12 cellular contexts compared by ENCODE assay signal in the genomic region with DNA sequence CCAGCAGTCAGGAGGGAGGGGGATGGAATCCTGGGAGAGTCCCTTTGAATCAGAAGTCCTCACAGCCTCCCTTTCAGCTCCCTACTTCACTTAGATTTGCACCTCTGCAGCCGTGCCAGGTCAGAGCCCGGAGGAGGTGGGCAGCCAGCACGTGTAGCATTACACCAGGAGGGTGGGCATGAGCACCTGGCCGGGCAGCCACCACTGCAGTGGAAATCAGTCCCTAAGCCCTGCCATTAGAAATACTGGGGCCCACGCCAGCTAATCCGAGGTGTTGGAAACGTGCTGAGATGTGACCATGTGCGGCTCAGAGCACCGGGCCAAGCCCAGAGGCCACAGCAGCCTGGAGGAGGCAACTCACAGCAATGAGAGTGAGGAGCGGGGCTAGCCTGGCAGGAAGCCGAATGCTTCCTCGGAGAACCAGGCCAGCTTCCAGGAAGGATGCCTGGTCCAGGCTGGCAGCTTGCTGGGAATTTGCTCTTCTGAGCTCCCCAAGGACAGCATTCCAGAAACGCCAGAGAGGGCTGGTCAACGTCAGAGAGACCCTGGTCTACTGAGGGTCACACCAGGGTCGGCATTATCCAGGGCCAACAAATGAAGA. TPM values are rescaled to one million over a fixed set of nuclear protein-coding genes. Genes with fewer than 3 reads are reported as not detected.
DNase-seq lines count a peak whose midpoint lies in the region; ATAC-seq and TF ChIP-seq lines count a peak whose summit lies in the region.
"Had no signal": no experiment of that assay in that cellular context is flagged by ENCODE, and none has a peak within 500 bp of the region (broad histone marks: within the 10 kb centered on the region; RNA-seq: fewer than 3 reads in every experiment).

No MANE protein-coding gene starts in this region.

- H3K27ac ChIP-seq in H9 (ENCODE audit: insufficient read length, low read depth, low read length): no peak overlapping the region
- H3K27ac ChIP-seq: right lobe of liver had no signal

- no peak overlapping the region for H3K4ac ChIP-seq in H9 (ENCODE audit: low read depth, low read length)

- no peak overlapping the region for H3K4me3 Mint-ChIP-seq in H9
- H3K4me3 Mint-ChIP-seq: CD8-positive, alpha-beta T cell; naive thymus-derived CD4-positive, alpha-beta T cell had no signal

- no peak overlapping the region for H2BK15ac ChIP-seq in H9 (ENCODE audit: low read depth, low read length)

- no peaks in the 10 kb centered on the region; a peak in 1 of 5 replicates for H3K9me3 Mint-ChIP-seq in H9
- H3K9me3 Mint-ChIP-seq: CD8-positive, alpha-beta T cell had no signal

- no peaks in the 10 kb centered on the region for H3K79me1 ChIP-seq in H9 (ENCODE audit: insufficient read depth, low read depth, low read length, poor library complexity, severe bottlenecking)

- intact Hi-C loops in left ventricle myocardium superior (cut with micrococcal nuclease): no loop called here

- H3K4me1 Mint-ChIP-seq in H9: peaks cover 2 to 9% of the 10 kb centered on the region in 2 experiments; a peak in 2 of 4 replicates

- no peak overlapping the region for H3K9ac ChIP-seq in H9 (ENCODE audit: extremely low read depth, insufficient read length, low read length)

- no peak overlapping the region for H2BK120ac ChIP-seq in H9 (ENCODE audit: low read depth, low read length, poor library complexity, severe bottlenecking)

- H3K27me3 ChIP-seq in H9 (ENCODE audit: insufficient read depth, low read length): no peaks in the 10 kb centered on the region
- H3K27me3 ChIP-seq: right lobe of liver had no signal

- H2BK5ac ChIP-seq in H9 (ENCODE audit: insufficient read length, low read length): no peak overlapping the region

- H3K4me1 ChIP-seq in H9 (ENCODE audit: insufficient read depth, low read length): no peaks in the 10 kb centered on the region
- H3K4me1 ChIP-seq: right lobe of liver had no signal

- no peaks in the 10 kb centered on the region for H3K79me2 ChIP-seq in H9 (ENCODE audit: insufficient read depth, low read length)

- no peak overlapping the region for H4K5ac ChIP-seq in H9 (ENCODE audit: insufficient read length, low read depth, low read length)

- H2BK20ac ChIP-seq in H9 (ENCODE audit: low read depth, low read length, poor library complexity, severe bottlenecking): no peak overlapping the region

- H3K4me2 ChIP-seq in H9 (ENCODE audit: insufficient read depth, insufficient read length, low read length): no peak overlapping the region

- no peak overlapping the region for H2AK5ac ChIP-seq in H9 (ENCODE audit: insufficient read length, low read length)

- no peak overlapping the region for H2BK12ac ChIP-seq in H9 (ENCODE audit: insufficient read length, low read depth, low read length)

- H4K20me1 ChIP-seq in H9 (ENCODE audit: control insufficient read depth, insufficient read depth, insufficient read length): no peaks in the 10 kb centered on the region

- no peak overlapping the region for H3K14ac ChIP-seq in H9 (ENCODE audit: insufficient read depth, low read length)

- H3K9me3 ChIP-seq in H9 (ENCODE audit: control insufficient read depth, low read depth, low read length): no peaks in the 10 kb centered on the region
- H3K9me3 ChIP-seq: right lobe of liver had no signal

- no peak overlapping the region for H3K4me3 ChIP-seq in astrocyte of the cerebellum (ENCODE audit: low read depth, low read length)
- H3K4me3 ChIP-seq: right lobe of liver had no signal

- in situ Hi-C loops in astrocyte of the cerebellum (cut with HindIII; ENCODE audit: low sequenced_read_pairs): loop anchor here (5.0 to 25.0 kb wide), 2 partner anchors 41 to 116 kb away; partner anchors contain the start of gene LRTM2
- in situ Hi-C loops in GM13977 (cut with MboI; ENCODE audit: low pct_unique_long_range_greater_than_20kb, low sequenced_read_pairs, unreplicated experiment): no loop called here

- no peak overlapping the region for H2AFZ ChIP-seq in H9 (ENCODE audit: low read length)

- H3K36me3 Mint-ChIP-seq in H9 (ENCODE audit: insufficient read depth in 1 of 3, low read depth in 3 of 3): no peaks in the 10 kb centered on the region
- H3K36me3 Mint-ChIP-seq: CD8-positive, alpha-beta T cell; naive thymus-derived CD4-positive, alpha-beta T cell had no signal

- WGBS in H9 (ENCODE audit: extremely low coverage, insufficient read length, low lambda C conversion rate): no CpG with 5 or more reads among the region's 15 CpGs

- no peak overlapping the region for H3K23ac ChIP-seq in H9 (ENCODE audit: insufficient read length, low read depth, low read length)

- DNase-seq in H9 (peak; percentile 26), astrocyte of the cerebellum (ENCODE audit: low read depth) (peak; percentile 16), left ventricle myocardium superior (peak; percentile 88), GM13977 (ENCODE audit: low spot score) (no peak), SHP77 treated with DMSO at 0.1 percent for 48 hours (lab: John Stamatoyannopoulos, UW) (no peak), middle frontal gyrus (ENCODE audit: extremely low spot score, low spot score) (no peak)
- DNase-seq in stimulated activated CD8-positive, alpha-beta memory T cell treated with anti-CD3 and anti-CD28 coated beads, Interleukin-4, amount 100 ng/mL, for 48 hours: peak; percentile 4
- DNase-seq: NCI-H1417 had no signal

- H3K56ac ChIP-seq in H9 (ENCODE audit: insufficient read length, low read depth, low read length): no peak overlapping the region

- H3K27me3 Mint-ChIP-seq in H9 (ENCODE audit: low read depth): peaks cover 4% of the 10 kb centered on the region

- H3K18ac ChIP-seq in H9 (ENCODE audit: insufficient read length, low read depth, low read length): no peak overlapping the region

- no peak overlapping the region for H4K91ac ChIP-seq in H9 (ENCODE audit: insufficient read length, low read depth, low read length)

- no peak overlapping the region for H3K27ac Mint-ChIP-seq in H9
- H3K27ac Mint-ChIP-seq: CD8-positive, alpha-beta T cell; naive thymus-derived CD4-positive, alpha-beta T cell had no signal

- no peak for TF ChIP-seq CTCF in H9 (conservative IDR thresholded peaks at IDR 0.05)
- TF ChIP-seq CTCF in astrocyte of the cerebellum (IDR thresholded peaks at IDR 0.05; ENCODE audit: low read depth, low read length, missing control alignments): no peak
- no peak for TF ChIP-seq CTCF in GM13977 (IDR thresholded peaks at IDR 0.05; ENCODE audit: extremely low read depth, insufficient read depth, missing control alignments)

- H3T11ph ChIP-seq in H9 (ENCODE audit: low read length): no peak overlapping the region

- H4K8ac ChIP-seq in H9 (replicated peaks; ENCODE audit: insufficient read length, low read depth, low read length): no peak overlapping the region

- no peaks in the 10 kb centered on the region for H3K23me2 ChIP-seq in H9 (ENCODE audit: insufficient read length, low read depth, low read length, poor library complexity, severe bottlenecking)

- ATAC-seq in left ventricle myocardium superior: peak; percentile 80
- ATAC-seq: CD8-positive, alpha-beta T cell; naive thymus-derived CD4-positive, alpha-beta T cell; right lobe of liver had no signal

RNA-seq across cellular contexts. Expression of gene CACNA2D4, which starts 9.4 kb away (rescaled TPM):
- total RNA-seq in H9 (2021): 0.61 and 0.79 TPM in 2 replicates
- total RNA-seq in left ventricle myocardium superior: 1.0 TPM
- total RNA-seq: frontal cortex had no signal

Comparison
In these comparisons a context has a peak if more than half of its experiments do, and no peak if none do; other contexts are left out.
1. DNase-seq: peak in H9 (single experiment), astrocyte of the cerebellum (single experiment), left ventricle myocardium superior (single experiment) and stimulated activated CD8-positive, alpha-beta memory T cell treated with anti-CD3 and anti-CD28 coated beads, Interleukin-4, amount 100 ng/mL, for 48 hours (single experiment); none in GM13977 (single experiment), SHP77 treated with DMSO at 0.1 percent for 48 hours (single experiment) and middle frontal gyrus (single experiment).